10 cellular contexts compared by ENCODE assay signal in the genomic region with DNA sequence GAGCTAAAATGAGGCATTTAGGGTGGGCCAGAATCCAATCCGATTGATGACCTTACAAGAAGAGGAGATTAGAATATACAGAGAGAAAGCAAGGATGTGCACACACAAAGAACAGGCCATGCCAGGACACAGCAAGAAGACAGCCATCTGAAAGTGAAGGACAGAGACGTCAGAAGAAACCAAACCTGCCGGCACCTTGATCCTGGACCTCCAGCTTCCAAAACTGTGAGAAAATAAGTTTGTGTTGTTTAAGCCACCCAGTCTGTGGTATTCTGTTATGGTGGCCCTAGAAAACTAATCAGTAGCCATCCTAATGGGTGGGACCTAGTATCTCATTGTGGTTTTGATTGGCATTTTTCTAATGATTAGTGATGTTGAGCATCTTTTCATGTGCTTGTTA. TPM values are rescaled to one million over a fixed set of nuclear protein-coding genes. Genes with fewer than 3 reads are reported as not detected.
"Had no signal": no experiment of that assay in that cellular context is flagged by ENCODE, and none has a peak within 500 bp of the region (broad histone marks: within the 10 kb centered on the region; RNA-seq: fewer than 3 reads in every experiment).

No MANE protein-coding gene starts in this region.

- H3K27ac ChIP-seq: GM23248 had no signal

- DNase-seq: GM23248, GOT3, H7, H9, HCEC 1CT, HFFc6 had no signal

- H3K9me3 ChIP-seq: HAP-1 had no signal

- H3K4me3 Mint-ChIP-seq: GM23338, H9, HFFc6 had no signal

- H3K27ac Mint-ChIP-seq: GM23338, H9, HFFc6 had no signal

- H3K36me3 ChIP-seq: HAP-1 had no signal

- H3K9me3 Mint-ChIP-seq: GM23338, H9, HFFc6 had no signal

- ATAC-seq: GM23338, HCT116 had no signal

- H3K4me3 ChIP-seq: GM23248, GM23338, HAP-1 had no signal

RNA-seq across cellular contexts. Expression of a gene that starts 41.7 kb away (rescaled TPM):
- total RNA-seq: GM23248, H4 had no signal
